Comparison of ENCODE assay signal across 31 cellular contexts in genomic region chr14:24890716-24891115, GRCh38.
A peak's percentile ranks its signal among the peaks of the same experiment; 100 is the strongest.
DNase-seq lines count a peak whose midpoint lies in the region; ATAC-seq, FAIRE-seq and TF ChIP-seq lines count a peak whose summit lies in the region.
"Had no signal": no experiment of that assay in that cellular context is flagged by ENCODE, and none has a peak within 500 bp of the region (broad histone marks: within the 10 kb centered on the region; RNA-seq: fewer than 3 reads in every experiment).

No MANE protein-coding gene starts in this region.

- H4K20me1 ChIP-seq in HepG2 (ENCODE audit: insufficient read depth, low read length) (no peaks in the 10 kb centered on the region), GM23248 (ENCODE audit: insufficient read depth) (no peaks in the 10 kb centered on the region)
- H4K20me1 ChIP-seq: BLaER1; BLaER1 treated with 17β-estradiol and CSF1 and Interleukin-3, amounts not matched to agents 10 nM and 100 nM had no signal

- ATAC-seq in HepG2, result no peak
- ATAC-seq in right lobe of liver, result no peak
- ATAC-seq: A549; CD8-positive, alpha-beta T cell had no signal

- FAIRE-seq in HepG2 (lab: Jason Lieb, UNC) (no peak), HTR-8/SVneo (lab: Jason Lieb, UNC) (peak; percentile 16)
- FAIRE-seq: A204.1, A549, D721Med had no signal

- H3K4me1 ChIP-seq in HepG2 (ENCODE audit: insufficient read depth, low read length) (peaks cover 54% of the 10 kb centered on the region), right lobe of liver (no peaks in the 10 kb centered on the region), GM23248 (ENCODE audit: insufficient read depth) (peaks cover 16% of the 10 kb centered on the region; the same call in 1 of the 2 replicates)
- H3K4me1 ChIP-seq: A549; BE2C; BLaER1; BLaER1 treated with 17β-estradiol and CSF1 and Interleukin-3, amounts not matched to agents 10 nM and 100 nM had no signal

- TF ChIP-seq CTCF in HepG2 (CRISPR knock-in tag; IDR thresholded peaks at IDR 0.05), result no peak
- no peak for TF ChIP-seq CTCF in right lobe of liver (IDR thresholded peaks at IDR 0.05)

- H3F3A ChIP-seq in GM23248 (ENCODE audit: insufficient read depth), result no peaks in the 10 kb centered on the region

- H3K27me3 ChIP-seq in HepG2 (ENCODE audit: control insufficient read depth in 1 of 2, insufficient read depth in 2 of 2, low read length in 2 of 2) (no peaks in the 10 kb centered on the region), right lobe of liver (no peaks in the 10 kb centered on the region), GM23248 (replicated peaks; ENCODE audit: insufficient read depth) (no peaks in the 10 kb centered on the region)
- H3K27me3 ChIP-seq: BE2C; BLaER1; BLaER1 treated with 17β-estradiol and CSF1 and Interleukin-3, amounts not matched to agents 10 nM and 100 nM had no signal

- TF ChIP-seq POLR2A in HepG2 (IDR thresholded peaks at IDR 0.05; ENCODE audit: insufficient read depth in 1 of 2, low read depth in 2 of 2, low read length in 2 of 2), result no peak
- no peak for TF ChIP-seq POLR2A in right lobe of liver (IDR thresholded peaks at IDR 0.05)

- H3K9me3 ChIP-seq in HepG2 (ENCODE audit: low read length), result peaks cover 15% of the 10 kb centered on the region
- no peaks in the 10 kb centered on the region for H3K9me3 ChIP-seq in right lobe of liver
- H3K9me3 ChIP-seq in GM23248 (ENCODE audit: low read depth), result no peaks in the 10 kb centered on the region
- H3K9me3 ChIP-seq: BE2C had no signal

- H3K4me2 ChIP-seq in HepG2 (ENCODE audit: low read depth, low read length), result no peak overlapping the region
- no peak overlapping the region for H3K4me2 ChIP-seq in GM23248 (ENCODE audit: unreplicated experiment)
- H3K4me2 ChIP-seq: A549; BLaER1; BLaER1 treated with 17β-estradiol and CSF1 and Interleukin-3, amounts not matched to agents 10 nM and 100 nM had no signal

- CTCF ChIA-PET in HepG2 (lab: Yijun Ruan, JAX; ENCODE audit: low intra/inter-chr PET ratio, low total read pairs), result no interaction called here

- intact Hi-C loops in HepG2 (cut with micrococcal nuclease; ENCODE audit: unreplicated experiment), result no loop called here
- intact Hi-C loops in right lobe of liver (cut with DNase I), result no loop called here

- H3K79me2 ChIP-seq in HepG2 (ENCODE audit: insufficient read depth, low read length) (no peaks in the 10 kb centered on the region), GM23248 (ENCODE audit: insufficient read depth) (peaks cover 15% of the 10 kb centered on the region; the same call in 1 of the 2 replicates)

- H3K36me3 ChIP-seq in HepG2 (replicated peaks in 1 of 2; ENCODE audit: control insufficient read depth in 1 of 2, insufficient read depth in 2 of 2, low read length in 2 of 2) (no peaks in the 10 kb centered on the region), right lobe of liver (no peaks in the 10 kb centered on the region), GM23248 (ENCODE audit: low read depth) (no peaks in the 10 kb centered on the region)
- H3K36me3 ChIP-seq: BE2C; BLaER1; BLaER1 treated with 17β-estradiol and CSF1 and Interleukin-3, amounts not matched to agents 10 nM and 100 nM had no signal

- H3K9ac ChIP-seq in HepG2 (ENCODE audit: insufficient read depth, low read depth, low read length) (no peak overlapping the region), GM23248 (no peak overlapping the region)
- H3K9ac ChIP-seq: BLaER1; BLaER1 treated with 17β-estradiol and CSF1 and Interleukin-3, amounts not matched to agents 10 nM and 100 nM had no signal

- H2AFZ ChIP-seq in HepG2 (ENCODE audit: low read length) (no peak overlapping the region), GM23248 (no peak overlapping the region)

- BruUV-seq in HepG2 (replicated peaks; lab: Mats Ljungman, UMichigan), result no TSS peak

- DNase-seq in HepG2 (ENCODE audit: low spot score) (no peak), right lobe of liver (no peak), HTR-8/SVneo (ENCODE audit: insufficient read length, low spot score) (no peak), GM23248 (no peak)
- DNase-seq: 8988T; ACHN; AML-193; BE2C; C1 segment of cervical spinal cord; Caco-2; Calu3; CD4-positive, alpha-beta memory T cell; CD4-positive, alpha-beta T cell; CD4-positive, CD25-positive, alpha-beta regulatory T cell; CD8-positive, alpha-beta memory T cell; CD8-positive, alpha-beta T cell; COR-L47; DMS 273 treated with DMSO at 0.1 percent for 48 hours; DMS153; DMS53; DMS79; DMS79 treated with DMSO at 0.1 percent for 48 hours; DND-41; EL had no signal

- H3K27ac ChIP-seq in HepG2 (ENCODE audit: extremely low read length, insufficient read depth, low read length), result no peak overlapping the region
- no peak overlapping the region for H3K27ac ChIP-seq in right lobe of liver
- no peak overlapping the region for H3K27ac ChIP-seq in GM23248
- H3K27ac ChIP-seq: 22Rv1; A549; BLaER1; BLaER1 treated with 17β-estradiol and CSF1 and Interleukin-3, amounts not matched to agents 10 nM and 100 nM; C4-2B had no signal

- POLR2A ChIA-PET in HepG2 (lab: Yijun Ruan, JAX), result no interaction called here

- TF ChIP-seq RAD21 in HepG2 (CRISPR knock-in tag; IDR thresholded peaks at IDR 0.05), result no peak

- H3K9me2 ChIP-seq in GM23248 (ENCODE audit: insufficient read depth), result 0 out of 2 replicates have a peak, but pooled peaks cover 5% of the 10 kb centered on the region

- in situ Hi-C loops in HepG2 (cut with HindIII; ENCODE audit: extremely low pct_ligation_motif_present, low pct_unique_long_range_greater_than_20kb), result no loop called here
- in situ Hi-C loops in GM23248 (cut with MboI), result no loop called here

- H3K4me3 ChIP-seq in HepG2 (replicated peaks in 1 of 3; ENCODE audit: insufficient read depth in 1 of 3, low read depth in 2 of 3, low read length in 3 of 3) (no peak overlapping the region), right lobe of liver (no peak overlapping the region), GM23248 (no peak overlapping the region)
- H3K4me3 ChIP-seq: A549; BLaER1; BLaER1 treated with 17β-estradiol and CSF1 and Interleukin-3, amounts not matched to agents 10 nM and 100 nM had no signal

- TF ChIP-seq EP300 in HepG2 (IDR thresholded peaks at IDR 0.05; ENCODE audit: low read depth in 2 of 2, low read length in 2 of 2) (no peak), HepG2 (CRISPR knock-in tag; IDR thresholded peaks at IDR 0.05; ENCODE audit: borderline replicate concordance) (no peak)

TF ChIP-seq in HepG2, 621 proteins besides CTCF, POLR2A, EP300 and RAD21:
- TF ChIP-seq HNRNPK (IDR thresholded peaks at IDR 0.05; ENCODE audit: low read depth, low read length, poor library complexity, severe bottlenecking) (no peak), ZFP1 (CRISPR knock-in tag; IDR thresholded peaks at IDR 0.05) (peak; percentile 100)
